In the genomic region with DNA sequence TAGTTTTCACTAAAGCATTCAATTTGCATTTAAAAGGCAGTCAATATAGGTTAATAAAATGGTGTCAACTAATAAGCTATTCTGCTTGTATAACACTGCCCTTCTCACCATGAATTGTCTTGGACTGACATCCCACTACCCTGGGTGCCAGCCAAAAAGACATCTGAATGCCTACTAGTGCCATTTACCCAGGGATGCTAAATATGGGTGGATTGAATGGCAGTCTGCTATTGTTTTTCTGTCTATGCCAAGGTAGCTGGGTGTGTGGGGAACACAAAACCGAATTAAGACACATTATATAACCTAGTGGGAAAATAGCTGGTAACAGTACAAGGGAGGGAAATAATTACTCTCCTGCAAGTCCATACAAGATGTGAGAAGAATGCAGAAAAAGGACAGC, we compare ENCODE assay signal across 19 cellular contexts.
"Had no signal": no experiment of that assay in that cellular context is flagged by ENCODE, and none has a peak within 500 bp of the region (broad histone marks: within the 10 kb centered on the region; RNA-seq: fewer than 3 reads in every experiment).

No MANE protein-coding gene starts in this region.

- DNase-seq: activated CD4-positive, alpha-beta T cell treated with anti-CD3 and anti-CD28 coated beads for 4 hours; activated CD8-positive, alpha-beta memory T cell treated with anti-CD3 and anti-CD28 coated beads, Interleukin-2, amount 50 U/mL, for 4 hours; activated CD8-positive, alpha-beta T cell treated with anti-CD3 and anti-CD28 coated beads for 36 hours; activated gamma-delta T cell treated with Interleukin-2 at 50 U/mL for 16 hours; activated naive CD4-positive, alpha-beta T cell treated with anti-CD3 and anti-CD28 coated beads, Interleukin-2, amount 10 ng/mL, durations not matched to agents 7 days and 5 days; activated naive CD8-positive, alpha-beta T cell treated with anti-CD3 and anti-CD28 coated beads for 36 hours; activated T-cell treated with anti-CD3 and anti-CD28 coated beads, Interleukin-2, amount 50 U/mL, for 72 hours; brain microvascular endothelial cell; MG63; MV-4-11; NCI-H1092 treated with DMSO at 0.1 percent for 48 hours; NCI-H1436 treated with DMSO at 0.1 percent for 48 hours; NCI-H2029; NCI-H2107; NCI-H2227 treated with DMSO at 0.1 percent for 48 hours; NCI-H510A; NCI-H526 treated with DMSO at 0.1 percent for 48 hours; Peyer's patch; SHP77 had no signal
